In the genomic region with DNA sequence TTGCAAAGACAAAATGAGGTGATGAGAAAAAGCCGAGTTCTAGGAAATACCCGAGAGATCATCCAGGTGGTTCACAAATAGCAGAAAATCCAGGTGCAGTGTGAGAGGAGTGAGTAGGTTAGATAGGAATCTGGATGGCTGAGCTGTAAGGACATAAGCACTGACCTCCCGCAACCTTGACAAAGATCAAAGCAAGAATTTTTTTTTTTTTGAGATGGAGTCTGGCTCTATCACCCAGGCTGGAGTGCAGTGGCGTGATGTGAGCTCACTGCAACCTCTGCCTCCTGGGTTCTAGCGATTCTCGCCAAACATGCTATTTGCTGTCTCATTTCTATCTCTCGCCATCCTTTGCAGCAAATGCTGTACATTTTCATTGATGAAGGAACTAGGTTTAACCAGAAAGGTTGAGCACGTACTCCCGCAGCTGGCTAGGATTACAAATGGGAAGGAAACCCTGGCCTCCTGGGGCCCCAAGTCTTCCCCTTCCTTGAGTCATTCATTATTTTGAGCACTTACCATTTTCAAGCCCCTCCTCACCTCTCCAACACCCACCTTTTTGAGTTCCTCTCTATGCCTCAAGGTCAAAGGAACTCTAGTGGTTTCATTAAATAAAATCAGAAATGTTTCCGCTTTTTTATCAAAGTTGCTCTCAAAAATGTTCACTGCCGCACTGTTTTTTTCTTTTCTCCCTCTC, we compare ENCODE assay signal across 16 cellular contexts. TPM values are rescaled to one million over a fixed set of nuclear protein-coding genes. Genes with fewer than 3 reads are reported as not detected.
"Had no signal": no experiment of that assay in that cellular context is flagged by ENCODE, and none has a peak within 500 bp of the region (broad histone marks: within the 10 kb centered on the region; RNA-seq: fewer than 3 reads in every experiment).

No MANE protein-coding gene starts in this region.

- H3K4me1 ChIP-seq: colonic mucosa, psoas muscle, right lobe of liver, transverse colon had no signal

- H3K27ac ChIP-seq: colonic mucosa, epithelial cell of prostate, psoas muscle, right lobe of liver, transverse colon, WERI-Rb-1 had no signal

- H3K9me3 ChIP-seq: colonic mucosa, right lobe of liver, transverse colon had no signal

- H3K36me3 ChIP-seq: colonic mucosa, right lobe of liver, transverse colon, WERI-Rb-1 had no signal

- H3K27me3 ChIP-seq: colonic mucosa, right lobe of liver, transverse colon had no signal

- H3K4me3 ChIP-seq: colonic mucosa, psoas muscle, right lobe of liver, transverse colon had no signal

- DNase-seq: activated CD4-positive, alpha-beta T cell treated with anti-CD3 and anti-CD28 coated beads for 4 hours; activated naive CD4-positive, alpha-beta T cell treated with anti-CD3 and anti-CD28 coated beads for 36 hours; caudate nucleus; colonic mucosa; effector CD8-positive, alpha-beta T cell; hypothalamus; occipital lobe; psoas muscle; right lobe of liver; stimulated activated CD4-positive, alpha-beta T cell treated with anti-CD3 and anti-CD28 coated beads, Interleukin-1b, Interleukin-23, amount 100 ng/mL, for 48 hours; stimulated activated naive B cell treated with anti-CD40 and anti-IgM and Interleukin-4, amounts not matched to agents 10 μg/mL and 1 μg/mL and 100 μg/mL, for 72 hours; T1000; transverse colon; WERI-Rb-1 had no signal

- ATAC-seq: natural killer cell treated with Interleukin-12 subunit alpha and Interleukin-12 subunit beta and Interleukin-15 and Interleukin-18, amount 100 ng/mL, for 72 hours; psoas muscle had no signal

RNA-seq across cellular contexts. Expression of a gene that starts 38.8 kb away (rescaled TPM):
- total RNA-seq: activated naive CD4-positive, alpha-beta T cell treated with anti-CD3 and anti-CD28 coated beads for 36 hours had no signal
